ENCODE assay signal across 24 cellular contexts in the genomic region with DNA sequence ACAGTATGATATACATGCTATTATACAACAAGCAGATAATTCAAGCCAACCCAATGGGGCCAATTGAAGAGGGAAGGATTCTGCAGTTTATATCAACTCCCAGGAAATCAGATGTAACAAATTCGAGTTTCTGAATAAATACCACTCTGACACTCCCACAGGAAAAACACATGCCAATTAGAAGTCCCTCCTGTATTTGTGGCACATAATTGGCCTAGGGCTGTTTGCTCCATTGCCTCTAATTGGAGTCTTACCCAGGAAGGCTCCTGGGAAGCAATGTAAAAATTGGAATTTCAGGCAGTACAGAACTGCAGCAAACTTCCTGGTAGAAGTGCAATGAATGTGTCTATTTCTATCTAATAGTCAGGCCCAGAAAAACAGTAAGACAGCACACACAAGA. TPM values are rescaled to one million over a fixed set of nuclear protein-coding genes. Genes with fewer than 3 reads are reported as not detected.
DNase-seq lines count a peak whose midpoint lies in the region; ATAC-seq and TF ChIP-seq lines count a peak whose summit lies in the region.
"Had no signal": no experiment of that assay in that cellular context is flagged by ENCODE, and none has a peak within 500 bp of the region (broad histone marks: within the 10 kb centered on the region; RNA-seq: fewer than 3 reads in every experiment).

No MANE protein-coding gene starts in this region.

- H2AFZ ChIP-seq in PC-9, result no peak overlapping the region

- TF ChIP-seq CTCF in PC-9 (conservative IDR thresholded peaks at IDR 0.05), result no peak

- no TSS peak for BruUV-seq in PC-9 (replicated peaks; lab: Mats Ljungman, UMichigan)

- H3K36me3 ChIP-seq in PC-9 (ENCODE audit: low read depth) (peaks cover 19% of the 10 kb centered on the region), subcutaneous abdominal adipose tissue (ENCODE audit: control insufficient read depth in 5 of 5, insufficient read depth in 5 of 5, low read length in 5 of 5) (peaks cover 0 to 14% (median 8%) of the 10 kb centered on the region in 5 donors)
- H3K36me3 ChIP-seq: tibial artery had no signal

- peaks cover 10% of the 10 kb centered on the region for H4K20me1 ChIP-seq in PC-9 (ENCODE audit: insufficient read depth)

- H3K79me2 ChIP-seq in PC-9 (ENCODE audit: low read depth), result peaks cover 94% of the 10 kb centered on the region

- peaks cover 61% of the 10 kb centered on the region for H3F3A ChIP-seq in PC-9 (ENCODE audit: insufficient read depth, low read depth)

- CTCF ChIA-PET in PC-9 (lab: Charles Lee), result interaction anchor here (1.2 kb wide), 1 partner anchor 136 kb away, joined by 6 read pairs; no protein-coding TSS in a partner anchor

- POLR2A ChIA-PET in PC-9 (lab: Charles Lee; ENCODE audit: unreplicated experiment), result no interaction called here

- peak overlapping the region in 1 of 5 donors; percentile 20 for H3K9ac ChIP-seq in subcutaneous abdominal adipose tissue (ENCODE audit: low read length in 5 of 5)

- H3K4me3 ChIP-seq in PC-9 (no peak overlapping the region), subcutaneous abdominal adipose tissue (ENCODE audit: low read depth in 1 of 5, low read length in 5 of 5) (no peak overlapping the region)
- H3K4me3 ChIP-seq: spleen, tibial artery had no signal

- intact Hi-C loops in PC-9 (cut with micrococcal nuclease; ENCODE audit: unreplicated experiment), result loop anchor here (10.0 kb wide), 2 partner anchors 306 to 656 kb away; partner anchors contain the start of gene PCBD1

- no peaks in the 10 kb centered on the region for H3K9me2 ChIP-seq in PC-9 (ENCODE audit: insufficient read depth)

- no peaks in the 10 kb centered on the region for H3K9me3 ChIP-seq in PC-9 (ENCODE audit: insufficient read depth, low read depth)
- H3K9me3 ChIP-seq in subcutaneous abdominal adipose tissue (ENCODE audit: control insufficient read depth in 5 of 5, low read length in 5 of 5), result no peaks in the 10 kb centered on the region
- H3K9me3 ChIP-seq: spleen, tibial artery had no signal

- peaks cover 61% of the 10 kb centered on the region for H3K4me1 ChIP-seq in PC-9 (replicated peaks; ENCODE audit: insufficient read depth)
- peaks cover 0 to 55% (median 35%) of the 10 kb centered on the region in 5 donors for H3K4me1 ChIP-seq in subcutaneous abdominal adipose tissue (ENCODE audit: control insufficient read depth in 5 of 5, insufficient read depth in 5 of 5, low read length in 5 of 5)

- H3K27me3 ChIP-seq in PC-9 (ENCODE audit: insufficient read depth, low read depth) (no peaks in the 10 kb centered on the region), subcutaneous abdominal adipose tissue (ENCODE audit: control insufficient read depth in 5 of 5, insufficient read depth in 4 of 5, low read length in 5 of 5) (no peaks in the 10 kb centered on the region)
- H3K27me3 ChIP-seq: spleen, tibial artery had no signal

- DNase-seq in NCI-H2081 (lab: John Stamatoyannopoulos, UW) (peak; percentile 8 to 55), NCI-H2081 treated with DMSO at 0.1 percent for 48 hours (lab: John Stamatoyannopoulos, UW) (no peak), PC-9 (no peak), epithelial cell of prostate (ENCODE audit: low read depth, low spot score) (no peak), SIG-M5 treated with dmso at 0.1 percent for 504 hours (lab: John Stamatoyannopoulos, UW; ENCODE audit: unreplicated experiment) (no peak)
- DNase-seq in activated CD4-positive, alpha-beta T cell treated with anti-CD3 and anti-CD28 coated beads, Interleukin-2, amount 50 U/mL, for 48 hours, result no peak
- DNase-seq: activated B cell treated with CpG ODN at 0.5 μM for 24 hours; activated CD8-positive, alpha-beta memory T cell treated with anti-CD3 and anti-CD28 coated beads for 24 hours; cerebellar nuclear complex; hippocampal formation; islet precursor cell; mesendoderm; NCI-H187; NCI-H510A; SIG-M5; spleen; tibial artery had no signal

- H3K27ac ChIP-seq in PC-9, result peak overlapping the region; percentile 14
- H3K27ac ChIP-seq in epithelial cell of prostate, result peak overlapping the region; percentile 67
- peak overlapping the region; percentile 18 for H3K27ac ChIP-seq in subcutaneous abdominal adipose tissue (ENCODE audit: low read depth, low read length)
- H3K27ac ChIP-seq: C4-2B had no signal

- ATAC-seq in GM18909 (IDR thresholded peaks at IDR 0.05; ENCODE audit: poor library complexity, unreplicated experiment), result no peak
- ATAC-seq: natural killer cell treated with Interleukin-12 subunit alpha and Interleukin-12 subunit beta and Interleukin-15 and Interleukin-18, amount 100 ng/mL, for 72 hours had no signal

- peak overlapping the region; percentile 41 for H3K4me2 ChIP-seq in PC-9

RNA-seq across cellular contexts. Expression of gene PPA1, which starts 4.7 kb away (rescaled TPM):
- total RNA-seq in PC-9 (2021), result 224 and 236 TPM in 2 replicates

RNA-seq across cellular contexts. Expression of gene NPFFR1, which starts 55.3 kb away (rescaled TPM):
- 0.05 and 0.09 TPM in 2 replicates for total RNA-seq in PC-9 (2021)
- total RNA-seq: activated B cell treated with CpG ODN at 0.5 μM for 24 hours; activated T-helper 1 cell treated with anti-CD3 and anti-CD28 coated beads, Interleukin-12 subunit alpha, Interleukin-12 subunit beta, Interleukin-2, Interleukin-4 antibody, amounts not matched to agents 30 ng/mL and 10 ng/mL and 1 ng/mL, durations not matched to agents 14 hours and 24 hours and 36 hours; HT1080; progenitor cell of endocrine pancreas had no signal

RNA-seq across cellular contexts. Expression of gene SAR1A, which starts 58.2 kb away (rescaled TPM):
- 80.3 and 124 TPM in 2 replicates for total RNA-seq in PC-9 (2021)

Comparison
In these comparisons a context has a peak if more than half of its experiments do, and no peak if none do; other contexts are left out.
1. DNase-seq: peak in NCI-H2081 (2 of 2); none in NCI-H2081 treated with DMSO at 0.1 percent for 48 hours (single experiment), PC-9 (0 of 2), epithelial cell of prostate (single experiment), activated CD4-positive, alpha-beta T cell treated with anti-CD3 and anti-CD28 coated beads, Interleukin-2, amount 50 U/mL, for 48 hours (0 of 2) and SIG-M5 treated with dmso at 0.1 percent for 504 hours (single experiment).
2. H3K27ac ChIP-seq: peak in every context shown above with its lines; median percentile 67 in epithelial cell of prostate; 18 in subcutaneous abdominal adipose tissue; 14 in PC-9.